Comparison of ENCODE assay signal across 10 cellular contexts in genomic region chr5:133948721-133949120, GRCh38.
"Had no signal": no experiment of that assay in that cellular context is flagged by ENCODE, and none has a peak within 500 bp of the region (broad histone marks: within the 10 kb centered on the region; RNA-seq: fewer than 3 reads in every experiment).

No MANE protein-coding gene starts in this region.

- H3K9me3 Mint-ChIP-seq: GM23338, H9, HFFc6 had no signal

- FAIRE-seq: H1, H54 had no signal

- H3K4me3 Mint-ChIP-seq: GM23338, H9, HFFc6 had no signal

- DNase-seq: GM23248, GOT3, H7, H9, HCEC 1CT, HFFc6 had no signal

- H3K27ac Mint-ChIP-seq: GM23338, H9, HFFc6 had no signal

- ATAC-seq: GM23338, HCT116 had no signal
